ENCODE assay signal across 20 cellular contexts in the genomic region with DNA sequence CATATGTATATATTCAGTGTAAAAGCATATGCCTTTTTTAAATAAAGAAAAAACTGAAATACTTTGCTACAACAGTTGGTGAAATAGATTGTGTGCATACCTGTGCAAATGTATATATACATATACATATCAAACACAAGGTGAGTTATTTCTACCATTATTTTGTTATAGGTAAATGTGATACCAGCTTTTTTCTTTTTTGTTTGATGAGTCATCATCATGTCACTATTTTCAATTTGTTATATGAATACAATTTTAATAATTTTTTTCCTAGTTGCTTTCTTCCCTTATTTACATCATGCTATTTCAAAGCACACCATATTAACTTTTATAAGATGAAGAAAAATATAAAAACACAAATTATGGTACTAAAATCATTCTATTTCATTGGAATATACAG.
DNase-seq lines count a peak whose midpoint lies in the region; ATAC-seq, FAIRE-seq and TF ChIP-seq lines count a peak whose summit lies in the region.
"Had no signal": no experiment of that assay in that cellular context is flagged by ENCODE, and none has a peak within 500 bp of the region (broad histone marks: within the 10 kb centered on the region; RNA-seq: fewer than 3 reads in every experiment).

No MANE protein-coding gene starts in this region.

- peaks cover 36% of the 10 kb centered on the region for H3K79me2 ChIP-seq in DND-41 (ENCODE audit: insufficient read depth, low read length)
- H3K79me2 ChIP-seq in K562 (ENCODE audit: control insufficient read depth, insufficient read depth, low read length) = no peaks in the 10 kb centered on the region
- no peaks in the 10 kb centered on the region for H3K79me2 ChIP-seq in keratinocyte (ENCODE audit: control insufficient read depth, insufficient read depth, low read length)

- peaks cover 46% of the 10 kb centered on the region for H3K4me1 ChIP-seq in CD4-positive, CD25-positive, alpha-beta regulatory T cell (ENCODE audit: control insufficient read depth, insufficient read depth, low read length, poor library complexity, severe bottlenecking)
- H3K4me1 ChIP-seq in DND-41 (ENCODE audit: insufficient read depth, low read length) = peaks cover 47% of the 10 kb centered on the region
- H3K4me1 ChIP-seq in K562 (replicated peaks in 1 of 2; ENCODE audit: control insufficient read depth in 2 of 2, insufficient read depth in 2 of 2, low read length in 2 of 2) = peaks cover 7 to 26% of the 10 kb centered on the region in 2 experiments; a peak in 4 of 5 replicates
- H3K4me1 ChIP-seq in keratinocyte (ENCODE audit: control insufficient read depth, extremely low read depth, insufficient read depth, low read length) = peaks cover 39% of the 10 kb centered on the region
- peaks cover 0 to 13% (median 0%) of the 10 kb centered on the region in 3 donors for H3K4me1 ChIP-seq in esophagus squamous epithelium

- H3K36me3 Mint-ChIP-seq in CD4-positive, CD25-positive, alpha-beta regulatory T cell = no peaks in the 10 kb centered on the region
- H3K36me3 Mint-ChIP-seq in activated naive CD4-positive, alpha-beta T cell treated with anti-CD3 and anti-CD28 coated beads, Interleukin-2, amount 10 ng/mL, durations not matched to agents 7 days and 5 days = peaks cover 10% of the 10 kb centered on the region
- H3K36me3 Mint-ChIP-seq: IgD-negative memory B cell had no signal

- no peaks in the 10 kb centered on the region for H3K9me3 ChIP-seq in CD4-positive, CD25-positive, alpha-beta regulatory T cell (ENCODE audit: control insufficient read depth in 2 of 2, low read length in 2 of 2)
- no peaks in the 10 kb centered on the region for H3K9me3 ChIP-seq in DND-41 (ENCODE audit: insufficient read depth, low read length, severe bottlenecking)
- no peaks in the 10 kb centered on the region for H3K9me3 ChIP-seq in K562 (replicated peaks; ENCODE audit: control insufficient read depth, insufficient read depth, low read depth, low read length)
- no peaks in the 10 kb centered on the region for H3K9me3 ChIP-seq in keratinocyte (ENCODE audit: control insufficient read depth, low read depth, low read length)
- no peaks in the 10 kb centered on the region for H3K9me3 ChIP-seq in esophagus squamous epithelium

- BruUV-seq in K562 (replicated peaks; lab: Mats Ljungman, UMichigan) = no TSS peak

- H3K27ac ChIP-seq in CD4-positive, CD25-positive, alpha-beta regulatory T cell (ENCODE audit: insufficient read depth, low read length, poor library complexity, severe bottlenecking) = peak overlapping the region; percentile 52
- 0 out of 2 replicates have a peak overlapping the region, but pooled peaks have one; percentile 0 for H3K27ac ChIP-seq in DND-41 (ENCODE audit: low read length)
- H3K27ac ChIP-seq in K562 (ENCODE audit: extremely low read depth, low read depth, low read length) = no peak overlapping the region
- peak overlapping the region; percentile 30 for H3K27ac ChIP-seq in keratinocyte (ENCODE audit: control insufficient read depth, insufficient read depth, low read length)
- H3K27ac ChIP-seq in esophagus squamous epithelium = no peak overlapping the region
- H3K27ac ChIP-seq: RWPE1 had no signal

- H3K4me3 ChIP-seq in CD4-positive, CD25-positive, alpha-beta regulatory T cell (ENCODE audit: low read depth, low read length) = no peak overlapping the region
- H3K4me3 ChIP-seq in DND-41 (ENCODE audit: low read depth in 1 of 2, low read length in 2 of 2) (no peak overlapping the region), K562 (no peak overlapping the region), keratinocyte (ENCODE audit: control insufficient read depth in 2 of 3, extremely low read depth in 1 of 3, insufficient read depth in 2 of 3, low read depth in 1 of 3, low read length in 3 of 3) (no peak overlapping the region), esophagus squamous epithelium (no peak overlapping the region)
- H3K4me3 ChIP-seq: GM23338 had no signal

- DNase-seq in CD4-positive, CD25-positive, alpha-beta regulatory T cell = no peak
- DNase-seq in DND-41 = no peak
- DNase-seq in K562 (ENCODE audit: extremely low read depth in 1 of 4, low spot score in 3 of 4) = no peak
- no peak for DNase-seq in keratinocyte (ENCODE audit: low read depth, low spot score)
- DNase-seq in esophagus squamous epithelium (lab: John Stamatoyannopoulos, UW) = no peak
- DNase-seq in activated naive CD4-positive, alpha-beta T cell treated with anti-CD3 and anti-CD28 coated beads, Interleukin-2, amount 10 ng/mL, durations not matched to agents 7 days and 5 days = no peak
- no peak for DNase-seq in mucosa of gallbladder (ENCODE audit: low spot score)
- DNase-seq: H9, NCI-H1048, NCI-H1417, NCI-H1694, NCI-H2029 treated with DMSO at 0.1 percent for 48 hours, NCI-H2227 treated with DMSO at 0.1 percent for 48 hours, NCI-H526 treated with DMSO at 0.1 percent for 48 hours, SHP77 had no signal

- H3K36me3 ChIP-seq in CD4-positive, CD25-positive, alpha-beta regulatory T cell (ENCODE audit: control insufficient read depth, insufficient read depth, low read length) = no peaks in the 10 kb centered on the region
- H3K36me3 ChIP-seq in DND-41 (ENCODE audit: insufficient read depth, low read length) = no peaks in the 10 kb centered on the region; the same call in 1 of the 2 replicates
- H3K36me3 ChIP-seq in K562 (ENCODE audit: control insufficient read depth, insufficient read depth, low read length) = no peaks in the 10 kb centered on the region
- no peaks in the 10 kb centered on the region for H3K36me3 ChIP-seq in keratinocyte (ENCODE audit: control insufficient read depth in 2 of 2, extremely low read depth in 1 of 2, insufficient read depth in 2 of 2, low read length in 2 of 2)
- peaks cover 0 to 5% (median 0%) of the 10 kb centered on the region in 3 donors for H3K36me3 ChIP-seq in esophagus squamous epithelium

- no peaks in the 10 kb centered on the region for H3K9me1 ChIP-seq in K562 (ENCODE audit: control insufficient read depth, insufficient read depth, low read length)
- no peaks in the 10 kb centered on the region for H3K9me1 ChIP-seq in keratinocyte (ENCODE audit: control insufficient read depth, extremely low read depth, insufficient read depth, low read length)

- POLR2A ChIA-PET in K562 (lab: Yijun Ruan, JAX) = interaction anchor here (1.4 kb wide), 1 partner anchor 13 kb away, joined by 5 read pairs; no protein-coding TSS in a partner anchor

- H3K4me3 Mint-ChIP-seq in CD4-positive, CD25-positive, alpha-beta regulatory T cell = no peak overlapping the region
- H3K4me3 Mint-ChIP-seq in activated naive CD4-positive, alpha-beta T cell treated with anti-CD3 and anti-CD28 coated beads, Interleukin-2, amount 10 ng/mL, durations not matched to agents 7 days and 5 days = no peak overlapping the region
- H3K4me3 Mint-ChIP-seq: B cell, GM23338, H9, IgD-negative memory B cell had no signal

- CTCF ChIA-PET in K562 (lab: Yijun Ruan, JAX; ENCODE audit: low intra/inter-chr PET ratio) = no interaction called here
- CTCF ChIA-PET in activated naive CD4-positive, alpha-beta T cell treated with anti-CD3 and anti-CD28 coated beads, Interleukin-2, amount 10 ng/mL, durations not matched to agents 7 days and 5 days (lab: Charles Lee) = interaction anchor here (1.8 to 4.6 kb wide), 2 partner anchors 17 to 18 kb away, joined by 9 to 22 read pairs; no protein-coding TSS in a partner anchor

- no peak for TF ChIP-seq RAD21 in K562 (CRISPR knock-in tag; conservative IDR thresholded peaks at IDR 0.05 in 1 of 2, IDR thresholded peaks at IDR 0.05 in 1 of 2)

- H3K27me3 Mint-ChIP-seq in CD4-positive, CD25-positive, alpha-beta regulatory T cell = no peaks in the 10 kb centered on the region
- H3K27me3 Mint-ChIP-seq in activated naive CD4-positive, alpha-beta T cell treated with anti-CD3 and anti-CD28 coated beads, Interleukin-2, amount 10 ng/mL, durations not matched to agents 7 days and 5 days = no peaks in the 10 kb centered on the region
- H3K27me3 Mint-ChIP-seq: B cell, IgD-negative memory B cell had no signal

- in situ Hi-C loops in K562 (cut with MboI) = no loop called here

- no peak overlapping the region for H3K27ac Mint-ChIP-seq in CD4-positive, CD25-positive, alpha-beta regulatory T cell
- H3K27ac Mint-ChIP-seq in activated naive CD4-positive, alpha-beta T cell treated with anti-CD3 and anti-CD28 coated beads, Interleukin-2, amount 10 ng/mL, durations not matched to agents 7 days and 5 days = no peak overlapping the region
- H3K27ac Mint-ChIP-seq: B cell, GM23338, H9, IgD-negative memory B cell had no signal

- TF ChIP-seq POLR2A in K562 (conservative IDR thresholded peaks at IDR 0.05) (no peak), esophagus squamous epithelium (IDR thresholded peaks at IDR 0.05) (no peak)

- H3K4me2 ChIP-seq in DND-41 (ENCODE audit: insufficient read depth, low read length) (no peak overlapping the region), K562 (ENCODE audit: insufficient read depth, low read length) (no peak overlapping the region), keratinocyte (ENCODE audit: control insufficient read depth, extremely low read depth, insufficient read depth, low read depth, low read length) (no peak overlapping the region)
- H3K4me2 ChIP-seq: GM23338 had no signal

- H3K27me3 ChIP-seq in CD4-positive, CD25-positive, alpha-beta regulatory T cell (ENCODE audit: control insufficient read depth, insufficient read depth, low read length) = no peaks in the 10 kb centered on the region
- H3K27me3 ChIP-seq in DND-41 (ENCODE audit: insufficient read depth, low read length, poor library complexity) (no peaks in the 10 kb centered on the region), K562 (ENCODE audit: control insufficient read depth in 2 of 2, insufficient read depth in 2 of 2, low read length in 2 of 2) (no peaks in the 10 kb centered on the region), keratinocyte (ENCODE audit: control insufficient read depth, extremely low read depth, insufficient read depth, low read length) (no peaks in the 10 kb centered on the region), esophagus squamous epithelium (no peaks in the 10 kb centered on the region)

- peaks cover 37 to 67% (median 48%) of the 10 kb centered on the region in 4 donors for H3K4me1 Mint-ChIP-seq in CD4-positive, CD25-positive, alpha-beta regulatory T cell
- H3K4me1 Mint-ChIP-seq in activated naive CD4-positive, alpha-beta T cell treated with anti-CD3 and anti-CD28 coated beads, Interleukin-2, amount 10 ng/mL, durations not matched to agents 7 days and 5 days = peaks cover 71% of the 10 kb centered on the region

- H3K9me3 Mint-ChIP-seq in CD4-positive, CD25-positive, alpha-beta regulatory T cell = peaks cover 0 to 1% (median 0%) of the 10 kb centered on the region in 7 donors
- H3K9me3 Mint-ChIP-seq in activated naive CD4-positive, alpha-beta T cell treated with anti-CD3 and anti-CD28 coated beads, Interleukin-2, amount 10 ng/mL, durations not matched to agents 7 days and 5 days = peaks cover 1% of the 10 kb centered on the region
- H3K9me3 Mint-ChIP-seq: GM23338, H9, IgD-negative memory B cell had no signal

- no peak for ATAC-seq in CD4-positive, CD25-positive, alpha-beta regulatory T cell (ENCODE audit: low read depth in 2 of 2)
- ATAC-seq in DND-41 (ENCODE audit: insufficient read depth, low read depth) = no peak
- ATAC-seq in K562 = no peak
- ATAC-seq: GM23338 had no signal

- no peak for TF ChIP-seq EP300 in K562 (IDR thresholded peaks at IDR 0.05; ENCODE audit: low read length)

- H4K20me1 ChIP-seq in DND-41 (ENCODE audit: insufficient read depth, low read length) (no peaks in the 10 kb centered on the region), K562 (replicated peaks; ENCODE audit: control insufficient read depth, insufficient read depth, low read length) (no peaks in the 10 kb centered on the region), keratinocyte (ENCODE audit: control insufficient read depth, extremely low read depth, insufficient read depth, low read length) (no peaks in the 10 kb centered on the region)

- dilution Hi-C loops in keratinocyte (cut with MboI; ENCODE audit: extremely low pct_ligation_motif_present, low sequenced_read_pairs) = no loop called here

- H3K9ac ChIP-seq in DND-41 (ENCODE audit: low read depth, low read length) = no peak overlapping the region
- H3K9ac ChIP-seq in K562 (ENCODE audit: insufficient read depth in 1 of 2, low read depth in 2 of 2, low read length in 2 of 2) = no peak overlapping the region
- H3K9ac ChIP-seq in keratinocyte (ENCODE audit: control insufficient read depth, extremely low read depth, insufficient read depth, low read length) = no peak overlapping the region

- FAIRE-seq in K562 (lab: Jason Lieb, UNC) (no peak), keratinocyte (lab: Jason Lieb, UNC) (no peak)
- FAIRE-seq: GM18507 had no signal

- intact Hi-C loops in K562 (cut with micrococcal nuclease) = no loop called here
- intact Hi-C loops in esophagus squamous epithelium (cut with DNase I) = no loop called here

- H2AFZ ChIP-seq in DND-41 (ENCODE audit: low read depth, low read length) (no peak overlapping the region), K562 (ENCODE audit: low read depth, low read length) (no peak overlapping the region), keratinocyte (ENCODE audit: control insufficient read depth, low read length) (no peak overlapping the region)
- H2AFZ ChIP-seq: GM23338 had no signal

- TF ChIP-seq CTCF in DND-41 (IDR thresholded peaks at IDR 0.05; ENCODE audit: borderline replicate concordance, extremely low read depth, low read length, poor library complexity, severe bottlenecking) (no peak), K562 (IDR thresholded peaks at IDR 0.05 in 2 of 3, conservative IDR thresholded peaks at IDR 0.05 in 1 of 3; ENCODE audit: insufficient read depth in 2 of 3, low read depth in 1 of 3, low read length in 3 of 3) (no peak), keratinocyte (optimal IDR thresholded peaks at IDR 0.05 in 1 of 3, IDR thresholded peaks at IDR 0.05 in 1 of 3, conservative IDR thresholded peaks at IDR 0.05 in 1 of 3; ENCODE audit: extremely low read depth in 1 of 3, insufficient read depth in 2 of 3, low read length in 3 of 3) (no peak), esophagus squamous epithelium (IDR thresholded peaks at IDR 0.05) (no peak)

Comparison
In these comparisons a context has a peak if more than half of its experiments do, and no peak if none do; other contexts are left out.
1. H3K27ac ChIP-seq: peak in CD4-positive, CD25-positive, alpha-beta regulatory T cell (single experiment), DND-41 (single experiment) and keratinocyte (single experiment); none in K562 (single experiment) and esophagus squamous epithelium (0 of 4).